ENCODE assay signal across 1 cellular context in genomic region chr10:63720689-63721088, GRCh38.
TF ChIP-seq lines count a peak whose summit lies in the region.

No MANE protein-coding gene starts in this region.

TF ChIP-seq in WTC11, 78 proteins besides CTCF, POLR2A, EP300 and RAD21 (continued from another document):
- TF ChIP-seq ZBTB43 (CRISPR knock-in tag; IDR thresholded peaks at IDR 0.05) = no peak
- no peak for TF ChIP-seq NFE2L1 (CRISPR knock-in tag; IDR thresholded peaks at IDR 0.05)
- no peak for TF ChIP-seq ZNF138 (CRISPR knock-in tag; conservative IDR thresholded peaks at IDR 0.05)
- no peak for TF ChIP-seq CDX4 (CRISPR knock-in tag; IDR thresholded peaks at IDR 0.05; ENCODE audit: borderline replicate concordance)
- no peak for TF ChIP-seq MAX (CRISPR knock-in tag; IDR thresholded peaks at IDR 0.05)
